In genomic region chr22:36194971-36195370, GRCh38 we compare ENCODE assay signal across 1 cellular context.
TF ChIP-seq lines count a peak whose summit lies in the region.

No MANE protein-coding gene starts in this region.

TF ChIP-seq in HepG2, 621 proteins besides CTCF, POLR2A, EP300 and RAD21:
- TF ChIP-seq HMGXB3 (CRISPR knock-in tag; IDR thresholded peaks at IDR 0.05; ENCODE audit: borderline replicate concordance) = 0 out of 2 replicates have a peak, but pooled peaks have one; percentile 29
- no peak for TF ChIP-seq ESRRA (CRISPR knock-in tag; IDR thresholded peaks at IDR 0.05; ENCODE audit: low read depth)
- TF ChIP-seq RXRA (CRISPR knock-in tag; IDR thresholded peaks at IDR 0.05) = peak; percentile 31; the same call in 1 of the 2 replicates
- no peak for TF ChIP-seq MNT (IDR thresholded peaks at IDR 0.05)
- TF ChIP-seq SUZ12 (IDR thresholded peaks at IDR 0.05; ENCODE audit: low read depth, low read length) = no peak
- TF ChIP-seq RXRB (CRISPR knock-in tag; IDR thresholded peaks at IDR 0.05; ENCODE audit: borderline replicate concordance) = peak; percentile 72
- TF ChIP-seq SMC3 (IDR thresholded peaks at IDR 0.05; ENCODE audit: low read length) = peak; percentile 82
- TF ChIP-seq ZNF687 (CRISPR knock-in tag; IDR thresholded peaks at IDR 0.05) = peak; percentile 19; the same call in 1 of the 2 replicates
- TF ChIP-seq ZNF720 (CRISPR knock-in tag; IDR thresholded peaks at IDR 0.05) = no peak
- peak; percentile 72; the same call in 1 of the 2 replicates for TF ChIP-seq THRA (CRISPR knock-in tag; IDR thresholded peaks at IDR 0.05; ENCODE audit: borderline replicate concordance)
- TF ChIP-seq JUN (CRISPR knock-in tag; IDR thresholded peaks at IDR 0.05) = no peak
- TF ChIP-seq SAP130 (CRISPR knock-in tag; IDR thresholded peaks at IDR 0.05; ENCODE audit: low read depth) = no peak
- TF ChIP-seq ARID5B (CRISPR knock-in tag; IDR thresholded peaks at IDR 0.05) = peak; percentile 11; the same call in 1 of the 2 replicates
- TF ChIP-seq ZFAT (CRISPR knock-in tag; conservative IDR thresholded peaks at IDR 0.05) = no peak
- 0 out of 2 replicates have a peak, but pooled peaks have one; percentile 38 for TF ChIP-seq ZBTB25 (CRISPR knock-in tag; IDR thresholded peaks at IDR 0.05)
- no peak for TF ChIP-seq ZSCAN22 (CRISPR knock-in tag; IDR thresholded peaks at IDR 0.05)
- TF ChIP-seq STAG1 (CRISPR knock-in tag; IDR thresholded peaks at IDR 0.05) = peak; percentile 93
- 0 out of 2 replicates have a peak, but pooled peaks have one; percentile 31 for TF ChIP-seq ERF (CRISPR knock-in tag; IDR thresholded peaks at IDR 0.05)
- no peak for TF ChIP-seq MBNL3 (CRISPR knock-in tag; conservative IDR thresholded peaks at IDR 0.05)
